ENCODE assay signal across 1 cellular context in the genomic region with DNA sequence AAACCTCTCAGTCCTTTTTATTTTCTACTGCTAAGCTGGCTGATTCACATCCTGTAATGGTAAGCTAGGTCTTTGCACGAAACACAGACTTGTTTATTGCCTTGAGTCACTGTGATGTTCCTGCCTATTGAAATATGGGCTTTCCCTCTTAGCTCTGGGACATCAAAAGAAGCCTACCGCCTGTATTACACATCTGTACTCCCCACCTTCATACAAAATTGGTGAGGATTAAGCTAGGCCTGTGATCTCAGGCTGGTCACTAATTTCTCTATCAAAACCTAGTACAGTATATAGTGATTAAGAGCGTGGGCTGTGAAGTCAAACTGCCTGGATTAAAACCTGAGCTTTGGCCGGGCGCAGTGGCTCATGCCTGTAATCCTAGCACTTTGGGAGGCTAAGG.
TF ChIP-seq lines count a peak whose summit lies in the region.

No MANE protein-coding gene starts in this region.

TF ChIP-seq in HCT116, 20 proteins besides CTCF, POLR2A, EP300 and RAD21 (continued from another document):
- TF ChIP-seq, protein P1, sequence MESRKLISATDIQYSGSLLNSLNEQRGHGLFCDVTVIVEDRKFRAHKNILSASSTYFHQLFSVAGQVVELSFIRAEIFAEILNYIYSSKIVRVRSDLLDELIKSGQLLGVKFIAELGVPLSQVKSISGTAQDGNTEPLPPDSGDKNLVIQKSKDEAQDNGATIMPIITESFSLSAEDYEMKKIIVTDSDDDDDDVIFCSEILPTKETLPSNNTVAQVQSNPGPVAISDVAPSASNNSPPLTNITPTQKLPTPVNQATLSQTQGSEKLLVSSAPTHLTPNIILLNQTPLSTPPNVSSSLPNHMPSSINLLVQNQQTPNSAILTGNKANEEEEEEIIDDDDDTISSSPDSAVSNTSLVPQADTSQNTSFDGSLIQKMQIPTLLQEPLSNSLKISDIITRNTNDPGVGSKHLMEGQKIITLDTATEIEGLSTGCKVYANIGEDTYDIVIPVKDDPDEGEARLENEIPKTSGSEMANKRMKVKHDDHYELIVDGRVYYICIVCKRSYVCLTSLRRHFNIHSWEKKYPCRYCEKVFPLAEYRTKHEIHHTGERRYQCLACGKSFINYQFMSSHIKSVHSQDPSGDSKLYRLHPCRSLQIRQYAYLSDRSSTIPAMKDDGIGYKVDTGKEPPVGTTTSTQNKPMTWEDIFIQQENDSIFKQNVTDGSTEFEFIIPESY (IDR thresholded peaks at IDR 0.05; ENCODE audit: extremely low read depth, insufficient replicate concordance, low read length): peak; percentile 28
- peak; percentile 82 for TF ChIP-seq SRF (IDR thresholded peaks at IDR 0.05; ENCODE audit: low read depth)
- TF ChIP-seq CBX3 (IDR thresholded peaks at IDR 0.05; ENCODE audit: low read depth): peak; percentile 99
- peak; percentile 97 for TF ChIP-seq SP1 (IDR thresholded peaks at IDR 0.05; ENCODE audit: low read depth)
- TF ChIP-seq ELF1 (IDR thresholded peaks at IDR 0.05; ENCODE audit: borderline replicate concordance, low read depth): no peak; the same call in 1 of the 2 replicates
- TF ChIP-seq FOSL1 (IDR thresholded peaks at IDR 0.05; ENCODE audit: low read depth): peak; percentile 96
- TF ChIP-seq, protein P2, sequence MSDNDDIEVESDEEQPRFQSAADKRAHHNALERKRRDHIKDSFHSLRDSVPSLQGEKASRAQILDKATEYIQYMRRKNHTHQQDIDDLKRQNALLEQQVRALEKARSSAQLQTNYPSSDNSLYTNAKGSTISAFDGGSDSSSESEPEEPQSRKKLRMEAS (IDR thresholded peaks at IDR 0.05): peak; percentile 82
